8 cellular contexts compared by ENCODE assay signal in genomic region chr2:219642465-219643083, GRCh38. TPM values are rescaled to one million over a fixed set of nuclear protein-coding genes. Genes with fewer than 3 reads are reported as not detected.
DNase-seq lines count a peak whose midpoint lies in the region; ATAC-seq and TF ChIP-seq lines count a peak whose summit lies in the region.

No MANE protein-coding gene starts in this region.

- DNase-seq in ELR (ENCODE audit: low read depth) (peak; percentile 96), GM23248 (peak; percentile 98), Karpas-422 (peak; percentile 98), PC-3 (peak; percentile 97), activated T-cell treated with anti-CD3 and anti-CD28 coated beads for 4 hours (peak; percentile 84), esophagus muscularis mucosa (ENCODE audit: extremely low spot score) (peak; percentile 99), natural killer cell (peak; percentile 81)
- peak; percentile 93 for DNase-seq in stimulated activated naive B cell treated with anti-CD40 and anti-IgM and Interleukin-4, amounts not matched to agents 10 μg/mL and 1 μg/mL and 100 μg/mL, for 72 hours

- H3K27me3 Mint-ChIP-seq in natural killer cell (ENCODE audit: low read depth in 2 of 2) = peaks cover 0 to 7% of the 10 kb centered on the region in 2 donors
- peaks cover 31 to 47% of the 10 kb centered on the region in 2 donors for H3K27me3 Mint-ChIP-seq in stimulated activated naive B cell treated with anti-CD40 and anti-IgM and Interleukin-4, amounts not matched to agents 10 μg/mL and 1 μg/mL and 100 μg/mL, for 72 hours

- H3K9me3 Mint-ChIP-seq in natural killer cell = no peaks in the 10 kb centered on the region
- no peaks in the 10 kb centered on the region for H3K9me3 Mint-ChIP-seq in stimulated activated naive B cell treated with anti-CD40 and anti-IgM and Interleukin-4, amounts not matched to agents 10 μg/mL and 1 μg/mL and 100 μg/mL, for 72 hours

- H3F3A ChIP-seq in GM23248 (ENCODE audit: insufficient read depth) = no peaks in the 10 kb centered on the region; the same call in none of the 2 replicates
- H3F3A ChIP-seq in PC-3 (ENCODE audit: low read length, unreplicated experiment) = no peaks in the 10 kb centered on the region

- ATAC-seq in PC-3 (peak; percentile 75), natural killer cell (peak; percentile 95 to 100 (median 100))
- ATAC-seq in stimulated activated naive B cell treated with anti-CD40 and anti-IgM and Interleukin-4, amounts not matched to agents 10 μg/mL and 1 μg/mL and 100 μg/mL, for 72 hours (replicated peaks) = peak; percentile 98

- H3K4me1 ChIP-seq in GM23248 (ENCODE audit: insufficient read depth) = peaks cover 17% of the 10 kb centered on the region
- peaks cover 21% of the 10 kb centered on the region for H3K4me1 ChIP-seq in Karpas-422 (ENCODE audit: low read length)
- H3K4me1 ChIP-seq in PC-3 (ENCODE audit: insufficient read depth, low read length) = peaks cover 27% of the 10 kb centered on the region
- H3K4me1 ChIP-seq in esophagus muscularis mucosa = peaks cover 27 to 39% (median 32%) of the 10 kb centered on the region in 4 donors

- H3K9me3 ChIP-seq in GM23248 (ENCODE audit: low read depth) (no peaks in the 10 kb centered on the region), Karpas-422 (ENCODE audit: low read length) (no peaks in the 10 kb centered on the region), PC-3 (ENCODE audit: low read length) (no peaks in the 10 kb centered on the region), esophagus muscularis mucosa (no peaks in the 10 kb centered on the region)

- H3K27me3 ChIP-seq in GM23248 (replicated peaks; ENCODE audit: insufficient read depth) (no peaks in the 10 kb centered on the region), Karpas-422 (ENCODE audit: low read length) (no peaks in the 10 kb centered on the region), PC-3 (ENCODE audit: low read length) (no peaks in the 10 kb centered on the region), esophagus muscularis mucosa (no peaks in the 10 kb centered on the region)

- no peak for TF ChIP-seq EP300 in esophagus muscularis mucosa (IDR thresholded peaks at IDR 0.05)

- no peak overlapping the region for H3K27ac ChIP-seq in GM23248
- H3K27ac ChIP-seq in Karpas-422 (ENCODE audit: low read length) = no peak overlapping the region
- no peak overlapping the region for H3K27ac ChIP-seq in PC-3 (ENCODE audit: low read length)
- H3K27ac ChIP-seq in esophagus muscularis mucosa (replicated peaks in 1 of 4) = peak overlapping the region; percentile 61 to 78 (median 64)

- H3K79me2 ChIP-seq in GM23248 (ENCODE audit: insufficient read depth) (no peaks in the 10 kb centered on the region), Karpas-422 (ENCODE audit: low read length) (no peaks in the 10 kb centered on the region), PC-3 (ENCODE audit: low read length) (no peaks in the 10 kb centered on the region)

- POLR2A ChIA-PET in PC-3 (lab: Charles Lee; ENCODE audit: unreplicated experiment) = no interaction called here

- WGBS in GM23248 (ENCODE audit: low coverage in 1 of 2, low lambda C conversion rate in 2 of 2, missing lambda C conversion rate in 2 of 2), 2 experiments = 8 to 10% methylated on average over 24 of the region's 24 CpGs
- 16% methylated on average over 11 of the region's 24 CpGs for WGBS in esophagus muscularis mucosa

- H3K36me3 Mint-ChIP-seq in natural killer cell = no peaks in the 10 kb centered on the region
- no peaks in the 10 kb centered on the region for H3K36me3 Mint-ChIP-seq in stimulated activated naive B cell treated with anti-CD40 and anti-IgM and Interleukin-4, amounts not matched to agents 10 μg/mL and 1 μg/mL and 100 μg/mL, for 72 hours

- CTCF ChIA-PET in PC-3 (lab: Charles Lee) = interaction anchor here (0.6 to 1.3 kb wide), 3 partner anchors 23 to 47 kb away, joined by 3 to 11 read pairs (median 5); no protein-coding TSS in a partner anchor

- 0 out of 2 replicates have a peak overlapping the region, but pooled peaks have one; percentile 39 for H2AFZ ChIP-seq in GM23248
- peak overlapping the region; percentile 99 for H2AFZ ChIP-seq in Karpas-422 (ENCODE audit: low read length)
- H2AFZ ChIP-seq in PC-3 (ENCODE audit: low read length) = peak overlapping the region; percentile 61

- H3K36me3 ChIP-seq in GM23248 (ENCODE audit: low read depth) (no peaks in the 10 kb centered on the region), Karpas-422 (ENCODE audit: insufficient read depth, low read length) (no peaks in the 10 kb centered on the region), PC-3 (ENCODE audit: low read depth, low read length) (no peaks in the 10 kb centered on the region), esophagus muscularis mucosa (peaks cover 0 to 33% (median 10%) of the 10 kb centered on the region in 4 donors)

- H3K27ac Mint-ChIP-seq in natural killer cell = peak overlapping the region in 1 of 2 donors; percentile 67
- peak overlapping the region; percentile 15 for H3K27ac Mint-ChIP-seq in stimulated activated naive B cell treated with anti-CD40 and anti-IgM and Interleukin-4, amounts not matched to agents 10 μg/mL and 1 μg/mL and 100 μg/mL, for 72 hours

- H3K4me3 ChIP-seq in GM23248 (no peak overlapping the region), Karpas-422 (ENCODE audit: low read length) (peak overlapping the region; percentile 40; the same call in 1 of the 2 replicates), PC-3 (ENCODE audit: low read length) (no peak overlapping the region), esophagus muscularis mucosa (no peak overlapping the region)

- intact Hi-C loops in PC-3 (cut with micrococcal nuclease) = loop anchor here (1.0 to 2.0 kb wide), 3 partner anchors 47 to 99 kb away; partner anchors contain the start of genes CHPF and OBSL1
- intact Hi-C loops in esophagus muscularis mucosa (cut with DNase I) = loop anchor here (2.0 kb wide), 2 partner anchors 46 to 100 kb away; partner anchors contain the start of gene CHPF
- intact Hi-C loops in natural killer cell (cut with micrococcal nuclease) = loop anchor here (1.0 to 5.0 kb wide), 2 partner anchors 101 to 240 kb away; no protein-coding TSS in a partner anchor

- H3K9me2 ChIP-seq in GM23248 (ENCODE audit: insufficient read depth) (no peaks in the 10 kb centered on the region), Karpas-422 (replicated peaks; ENCODE audit: insufficient read depth, low read length) (no peaks in the 10 kb centered on the region), PC-3 (replicated peaks; ENCODE audit: low read length) (no peaks in the 10 kb centered on the region)

- BruUV-seq in PC-3 (replicated peaks; lab: Mats Ljungman, UMichigan) = no TSS peak

- H3K4me1 Mint-ChIP-seq in natural killer cell = peaks cover 0 to 23% of the 10 kb centered on the region in 2 donors
- peaks cover 14 to 29% of the 10 kb centered on the region in 2 donors for H3K4me1 Mint-ChIP-seq in stimulated activated naive B cell treated with anti-CD40 and anti-IgM and Interleukin-4, amounts not matched to agents 10 μg/mL and 1 μg/mL and 100 μg/mL, for 72 hours

- TF ChIP-seq CTCF in PC-3 (conservative IDR thresholded peaks at IDR 0.05; ENCODE audit: low read depth, low read length) = peak; percentile 97
- TF ChIP-seq CTCF in esophagus muscularis mucosa (IDR thresholded peaks at IDR 0.05) = peak; percentile 96 to 100 (median 99)
- TF ChIP-seq CTCF in natural killer cell (IDR thresholded peaks at IDR 0.05) = peak; percentile 97

- in situ Hi-C loops in GM23248 (cut with MboI) = no loop called here

- TF ChIP-seq POLR2A in esophagus muscularis mucosa (IDR thresholded peaks at IDR 0.05; ENCODE audit: low read depth) = no peak

- H3K9ac ChIP-seq in GM23248 (no peak overlapping the region), Karpas-422 (ENCODE audit: low read length) (peak overlapping the region; percentile 65), PC-3 (ENCODE audit: low read length) (no peak overlapping the region)

- no peak overlapping the region for H3K4me3 Mint-ChIP-seq in natural killer cell
- H3K4me3 Mint-ChIP-seq in stimulated activated naive B cell treated with anti-CD40 and anti-IgM and Interleukin-4, amounts not matched to agents 10 μg/mL and 1 μg/mL and 100 μg/mL, for 72 hours = peak overlapping the region; percentile 14 to 54

- H3K4me2 ChIP-seq in GM23248 (ENCODE audit: unreplicated experiment) = peak overlapping the region; percentile 48
- peak overlapping the region; percentile 77 for H3K4me2 ChIP-seq in Karpas-422 (ENCODE audit: low read depth, low read length, poor library complexity, severe bottlenecking)
- H3K4me2 ChIP-seq in PC-3 (ENCODE audit: low read length) = peak overlapping the region; percentile 62

- H4K20me1 ChIP-seq in GM23248 (ENCODE audit: insufficient read depth) (no peaks in the 10 kb centered on the region), Karpas-422 (ENCODE audit: insufficient read depth, low read depth, low read length) (0 out of 2 replicates have a peak, but pooled peaks cover 3% of the 10 kb centered on the region), PC-3 (ENCODE audit: low read length) (no peaks in the 10 kb centered on the region)

RNA-seq across cellular contexts. Expression of gene SLC4A3, which starts 15.1 kb away (rescaled TPM):
- 0.54 and 1.6 TPM in 2 replicates for total RNA-seq in GM23248 (2014; rRNA removed; shearing (Covaris generic))
- polyA plus RNA-seq in GM23248 (2016; fragmentation: Nextera tagmentation; extraction: Ambion mirVana) = 0.79 and 0.96 TPM in 2 replicates
- not detected in 2 replicates for total RNA-seq in Karpas-422 (2014; rRNA removed; shearing (Covaris generic); ENCODE audit: low replicate concordance)
- total RNA-seq in PC-3 (2014; rRNA removed) (11.6 and 14.3 TPM in 2 replicates), esophagus muscularis mucosa (10 to 100 TPM; 15.0 to 30.4 (median 20.5) TPM), natural killer cell (under 1 TPM in 2 of 3 donors, not detected in 1; 0.15 to 0.45 TPM)

RNA-seq across cellular contexts. Expression of gene STK11IP, which starts 44.9 kb away (rescaled TPM):
- total RNA-seq in GM23248 (2014; rRNA removed; shearing (Covaris generic)) = 10.5 and 13.9 TPM in 2 replicates
- 7.3 and 7.9 TPM in 2 replicates for polyA plus RNA-seq in GM23248 (2016; fragmentation: Nextera tagmentation; extraction: Ambion mirVana)
- 19.8 and 24.0 TPM in 2 replicates for total RNA-seq in Karpas-422 (2014; rRNA removed; shearing (Covaris generic); ENCODE audit: low replicate concordance)
- total RNA-seq in PC-3 (2014; rRNA removed) = 17.7 and 26.4 TPM in 2 replicates
- total RNA-seq in esophagus muscularis mucosa = 10 to 100 TPM in 3 of 4 donors, 1 to 10 TPM in 1; 8.9 to 24.2 (median 14.3) TPM
- total RNA-seq in natural killer cell = 10 to 100 TPM; 56.1 to 76.0 (median 65.2) TPM

Comparison
In these comparisons a context has a peak if more than half of its experiments do, and no peak if none do; other contexts are left out.
1. H2AFZ ChIP-seq: peak in every context shown above with its lines; median percentile 99 in Karpas-422; 61 in PC-3; 39 in GM23248.
2. H3K27ac ChIP-seq: peak in esophagus muscularis mucosa (4 of 4); none in GM23248 (single experiment), Karpas-422 (single experiment) and PC-3 (single experiment).
3. Peak in every context shown above with its lines, with median percentiles within 50 percentile points of each other: DNase-seq, H3K4me2 ChIP-seq, ATAC-seq and CTCF ChIP-seq.